ENCODE assay signal across 19 cellular contexts in the genomic region with DNA sequence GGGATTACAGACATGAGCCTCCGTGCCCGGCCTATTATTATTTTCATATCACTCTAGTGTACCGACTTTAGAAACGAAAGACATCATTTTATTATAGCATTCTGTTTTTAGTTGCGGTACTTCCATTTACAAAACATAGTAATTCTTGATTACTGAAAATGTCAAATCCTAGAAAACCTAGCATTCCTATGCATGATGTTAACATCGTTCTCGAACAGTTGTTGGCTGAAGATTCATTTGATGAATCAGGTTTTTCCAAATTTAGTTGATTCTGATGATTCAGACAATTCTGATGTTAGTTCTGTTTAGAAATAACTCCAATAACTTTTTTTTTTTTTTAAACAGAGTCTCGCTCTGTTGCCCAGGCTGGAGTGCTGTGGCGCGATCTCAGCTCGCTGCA.
"Had no signal": no experiment of that assay in that cellular context is flagged by ENCODE, and none has a peak within 500 bp of the region (broad histone marks: within the 10 kb centered on the region; RNA-seq: fewer than 3 reads in every experiment).

No MANE protein-coding gene starts in this region.

- DNase-seq: effector CD8-positive, alpha-beta T cell; foreskin melanocyte; head of caudate nucleus; kidney glomerular epithelial cell; mammary epithelial cell; mucosa of descending colon; naive thymus-derived CD8-positive, alpha-beta T cell; psoas muscle; retina; right lobe of liver; stimulated activated CD4-positive, alpha-beta T cell treated with anti-CD3 and anti-CD28 coated beads, Interleukin-2, amount 100 ng/mL, for 24 hours; stimulated activated CD4-positive, alpha-beta T cell treated with anti-CD3 and anti-CD28 coated beads, Interleukin-4, amount 100 ng/mL, for 4 hours; stimulated activated naive CD4-positive, alpha-beta T cell; thyroid gland had no signal

- H3K4me2 ChIP-seq: hepatocyte had no signal

- H3K27ac ChIP-seq: coronary artery, hepatocyte, neutrophil, psoas muscle, right lobe of liver, suprapubic skin, thyroid gland had no signal

- H3K79me2 ChIP-seq: hepatocyte had no signal

- H3K4me1 ChIP-seq: psoas muscle, right lobe of liver, suprapubic skin, thyroid gland had no signal

- H3K4me3 ChIP-seq: coronary artery, hepatocyte, mucosa of descending colon, psoas muscle, right lobe of liver, suprapubic skin, thyroid gland had no signal

- H3K27me3 ChIP-seq: hepatocyte, neutrophil, right lobe of liver, suprapubic skin, thyroid gland had no signal

- H3K36me3 ChIP-seq: neutrophil, right lobe of liver, suprapubic skin, thyroid gland had no signal

- H3K9me3 ChIP-seq: mucosa of descending colon, neutrophil, psoas muscle, right lobe of liver, suprapubic skin, thyroid gland had no signal

- ATAC-seq: left lobe of liver; mucosa of descending colon; naive thymus-derived CD8-positive, alpha-beta T cell; psoas muscle; right lobe of liver had no signal

- H2AFZ ChIP-seq: hepatocyte had no signal
